Comparison of ENCODE assay signal across 1 cellular context in genomic region chr10:87541114-87541513, GRCh38.
TF ChIP-seq lines count a peak whose summit lies in the region.

No MANE protein-coding gene starts in this region.

TF ChIP-seq in A549, 52 proteins besides CTCF, POLR2A, EP300 and RAD21 (continued from another document):
- TF ChIP-seq TFCP2L1 (CRISPR knock-in tag; IDR thresholded peaks at IDR 0.05) (no peak), MAZ (IDR thresholded peaks at IDR 0.05; ENCODE audit: borderline replicate concordance, low read depth, low read length) (no peak), KDM5A (IDR thresholded peaks at IDR 0.05) (no peak)
